27 cellular contexts compared by ENCODE assay signal in genomic region chr19:1109032-1109541, GRCh38. TPM values are rescaled to one million over a fixed set of nuclear protein-coding genes. Genes with fewer than 3 reads are reported as not detected.
A peak's percentile ranks its signal among the peaks of the same experiment; 100 is the strongest.
DNase-seq lines count a peak whose midpoint lies in the region; ATAC-seq and TF ChIP-seq lines count a peak whose summit lies in the region.
"Had no signal": no experiment of that assay in that cellular context is flagged by ENCODE, and none has a peak within 500 bp of the region (broad histone marks: within the 10 kb centered on the region; RNA-seq: fewer than 3 reads in every experiment).

No MANE protein-coding gene starts in this region.

- no peak overlapping the region for H2BK12ac ChIP-seq in neuronal stem cell (ENCODE audit: low read length)

- H4K91ac ChIP-seq in neuronal stem cell (ENCODE audit: low read depth, low read length, poor library complexity): no peak overlapping the region

- no peak overlapping the region for H3K14ac ChIP-seq in neuronal stem cell (ENCODE audit: low read length)

- H4K8ac ChIP-seq in neuronal stem cell (ENCODE audit: low read depth, low read length): no peak overlapping the region

- peak overlapping the region; percentile 43 for H3K23ac ChIP-seq in neuronal stem cell (ENCODE audit: low read depth, low read length, poor library complexity)

- DNase-seq in ELF-1 (ENCODE audit: low read depth, low spot score) (peak; percentile 67), Panc1 (ENCODE audit: low read depth, low spot score) (no peak), neuronal stem cell (ENCODE audit: low spot score) (no peak), T-helper 1 cell (no peak), NCI-H510A treated with DMSO at 0.1 percent for 48 hours (lab: John Stamatoyannopoulos, UW) (no peak)
- no peak for DNase-seq in activated naive CD4-positive, alpha-beta T cell (lab: John Stamatoyannopoulos, UW)
- DNase-seq: Caco-2; CD8-positive, alpha-beta T cell; DMS79; EL; GF-D8; Kasumi-1; NCI-H1105 treated with DMSO at 0.1 percent for 48 hours; NCI-H2029; NCI-H446; NCI-H526; NCI-H82; SIG-M5; SW 1271 had no signal

- in situ Hi-C loops in Panc1 (cut with HindIII; ENCODE audit: low pct_unique_long_range_greater_than_20kb, low sequenced_read_pairs): no loop called here

- intact Hi-C loops in Panc1 (cut with micrococcal nuclease; ENCODE audit: unreplicated experiment): no loop called here

- peaks cover 40% of the 10 kb centered on the region for H3K4me1 ChIP-seq in Panc1 (ENCODE audit: control insufficient read depth, insufficient read depth, low read length)
- H3K4me1 ChIP-seq in neuronal stem cell (ENCODE audit: control insufficient read depth in 2 of 2, insufficient read depth in 1 of 2, low read depth in 1 of 2, low read length in 2 of 2): peaks cover 12 to 15% of the 10 kb centered on the region in 2 donors

- H3K4me2 ChIP-seq in neuronal stem cell (ENCODE audit: insufficient read depth, low read length, poor library complexity, severe bottlenecking): no peak overlapping the region
- H3K4me2 ChIP-seq: GM23338 had no signal

- H3K4me3 ChIP-seq in Panc1 (ENCODE audit: low read depth in 2 of 2, low read length in 2 of 2): no peak overlapping the region
- no peak overlapping the region for H3K4me3 ChIP-seq in neuronal stem cell (ENCODE audit: low read length in 2 of 2)
- H3K4me3 ChIP-seq: GM23338, HAP-1, SK-N-MC had no signal

- peaks cover 21% of the 10 kb centered on the region for H3K79me1 ChIP-seq in neuronal stem cell (ENCODE audit: low read depth, low read length)

- H2BK5ac ChIP-seq in neuronal stem cell (ENCODE audit: low read length): no peak overlapping the region

- H2AFZ ChIP-seq in neuronal stem cell (ENCODE audit: low read length): no peak overlapping the region
- H2AFZ ChIP-seq: GM23338 had no signal

- H3K4ac ChIP-seq in neuronal stem cell (ENCODE audit: low read length): no peak overlapping the region

- H2BK15ac ChIP-seq in neuronal stem cell (ENCODE audit: low read length): no peak overlapping the region

- peak overlapping the region; percentile 17 for H3K18ac ChIP-seq in neuronal stem cell (ENCODE audit: low read length)

- H2AK5ac ChIP-seq in neuronal stem cell (ENCODE audit: low read depth, low read length): no peak overlapping the region

- H2BK120ac ChIP-seq in neuronal stem cell (ENCODE audit: low read depth, low read length): no peak overlapping the region

- H3K27me3 ChIP-seq in Panc1 (ENCODE audit: control insufficient read depth, insufficient read depth, low read length) (no peaks in the 10 kb centered on the region), neuronal stem cell (ENCODE audit: control insufficient read depth in 3 of 3, insufficient read depth in 3 of 3, low read depth in 1 of 3, low read length in 3 of 3) (no peaks in the 10 kb centered on the region)

- ATAC-seq in Panc1 (no peak), HG03442 (IDR thresholded peaks at IDR 0.05; ENCODE audit: unreplicated experiment) (no peak)
- ATAC-seq: CD8-positive, alpha-beta T cell; GM23338; T-helper 17 cell had no signal

- POLR2A ChIA-PET in Panc1 (lab: Charles Lee): no interaction called here

- H3K27ac ChIP-seq in 22Rv1 (peak overlapping the region; percentile 98), Panc1 (ENCODE audit: low read length) (peak overlapping the region; percentile 34; the same call in 1 of the 2 replicates), neuronal stem cell (replicated peaks; ENCODE audit: low read length) (no peak overlapping the region)
- H3K27ac ChIP-seq: C4-2B, HL-60, SK-N-MC had no signal

- H3K9me3 ChIP-seq in Panc1 (ENCODE audit: control insufficient read depth, insufficient read depth, low read depth, low read length) (no peaks in the 10 kb centered on the region), neuronal stem cell (replicated peaks in 1 of 2; ENCODE audit: control insufficient read depth in 2 of 2, insufficient read depth in 1 of 2, low read depth in 1 of 2, low read length in 2 of 2) (no peaks in the 10 kb centered on the region)
- H3K9me3 ChIP-seq: Caco-2, HAP-1 had no signal

- H3K9ac ChIP-seq in neuronal stem cell (ENCODE audit: low read depth, low read length, poor library complexity): no peak overlapping the region

- WGBS in neuronal stem cell (ENCODE audit: extremely low coverage in 2 of 2, insufficient read length in 2 of 2, insufficient replicate concordance in 1 of 2), 2 donors: no CpG with 5 or more reads among the region's 47 CpGs

- CTCF ChIA-PET in Panc1 (lab: Charles Lee): no interaction called here

- no peaks in the 10 kb centered on the region; the same call in 1 of the 2 replicates for H3K36me3 ChIP-seq in Panc1 (ENCODE audit: control insufficient read depth, insufficient read depth, low read length)
- H3K36me3 ChIP-seq in neuronal stem cell (replicated peaks in 1 of 2; ENCODE audit: control insufficient read depth in 2 of 2, insufficient read depth in 2 of 2, low read length in 2 of 2): peaks cover 21 to 57% of the 10 kb centered on the region in 2 donors

- no TSS peak for BruUV-seq in Panc1 (replicated peaks; lab: Mats Ljungman, UMichigan)

- no peak for TF ChIP-seq CTCF in 22Rv1 (IDR thresholded peaks at IDR 0.05)
- no peak for TF ChIP-seq CTCF in Panc1 (IDR thresholded peaks at IDR 0.05)

RNA-seq across cellular contexts. Expression of gene GPX4, which starts 5.3 kb away (rescaled TPM):
- 577 TPM for total RNA-seq in Panc1 (2021; ENCODE audit: unreplicated experiment)
- 1,363 TPM for polyA plus RNA-seq in Panc1 (2012; ENCODE audit: insufficient read length)
- 755 TPM for polyA plus RNA-seq in neuronal stem cell (2013, experiment 1 of 2)
- 706 TPM for polyA plus RNA-seq in neuronal stem cell (2013, experiment 2 of 2)

RNA-seq across cellular contexts. Expression of gene POLR2E, which starts 13.9 kb away (rescaled TPM):
- total RNA-seq in Panc1 (2021; ENCODE audit: unreplicated experiment): 279 TPM
- polyA plus RNA-seq in Panc1 (2012; ENCODE audit: insufficient read length): 538 TPM
- 201 TPM for polyA plus RNA-seq in neuronal stem cell (2013, experiment 1 of 2)
- 197 TPM for polyA plus RNA-seq in neuronal stem cell (2013, experiment 2 of 2)

RNA-seq across cellular contexts. Expression of gene ARHGAP45, which starts 42.1 kb away (rescaled TPM):
- total RNA-seq in Panc1 (2021; ENCODE audit: unreplicated experiment): 27.8 TPM
- 34.5 TPM for polyA plus RNA-seq in Panc1 (2012; ENCODE audit: insufficient read length)
- 6.9 TPM for polyA plus RNA-seq in neuronal stem cell (2013, experiment 1 of 2)
- polyA plus RNA-seq in neuronal stem cell (2013, experiment 2 of 2): 7.4 TPM
